ENCODE assay signal across 7 cellular contexts in genomic region chr5:10218658-10219057, GRCh38.
"Had no signal": no experiment of that assay in that cellular context is flagged by ENCODE, and none has a peak within 500 bp of the region (broad histone marks: within the 10 kb centered on the region; RNA-seq: fewer than 3 reads in every experiment).

No MANE protein-coding gene starts in this region.

- H3K27ac Mint-ChIP-seq: GM23338, HFFc6, IgD-negative memory B cell had no signal

- H3K27me3 Mint-ChIP-seq: IgD-negative memory B cell had no signal

- H3K36me3 ChIP-seq: HAP-1 had no signal

- FAIRE-seq: HepG2 had no signal

- H2AFZ ChIP-seq: GM23338 had no signal

- H3K4me3 Mint-ChIP-seq: GM23338, HFFc6, IgD-negative memory B cell had no signal

- H3K4me2 ChIP-seq: GM23338 had no signal

- H3K9me3 ChIP-seq: HAP-1 had no signal

- H3K4me1 Mint-ChIP-seq: GM23338, IgD-negative memory B cell had no signal

- H3K4me1 ChIP-seq: HAP-1 had no signal

- H3K4me3 ChIP-seq: GM23338, HAP-1 had no signal

- H3K9me3 Mint-ChIP-seq: GM23338, HFFc6, IgD-negative memory B cell had no signal

- DNase-seq: H7, HFFc6 had no signal

- H3K27ac ChIP-seq: HL-60 had no signal
